ENCODE assay signal across 1 cellular context in genomic region chr1:212284744-212285684, GRCh38.
TF ChIP-seq lines count a peak whose summit lies in the region.

Gene PPP2R5A, plus strand, starts transcription at chr1:212285410. Its CDS starts 701 bp downstream, at chr1:212286111.

TF ChIP-seq in HepG2, 621 proteins besides CTCF, POLR2A, EP300 and RAD21 (continued from another document and continues in another):
- TF ChIP-seq HNF1A (IDR thresholded peaks at IDR 0.05; ENCODE audit: low read depth), result no peak
- no peak; the same call in 1 of the 2 replicates for TF ChIP-seq HNF1A (CRISPR knock-in tag; IDR thresholded peaks at IDR 0.05; ENCODE audit: borderline replicate concordance)
- TF ChIP-seq GMEB2 (CRISPR knock-in tag; IDR thresholded peaks at IDR 0.05; ENCODE audit: low read depth), result no peak
- TF ChIP-seq ZNF567 (CRISPR knock-in tag; IDR thresholded peaks at IDR 0.05; ENCODE audit: borderline replicate concordance), result no peak
- peak; percentile 95 for TF ChIP-seq NFYC (CRISPR knock-in tag; IDR thresholded peaks at IDR 0.05)
- TF ChIP-seq KLF16 (CRISPR knock-in tag; IDR thresholded peaks at IDR 0.05), result peak in 1 of 2 experiments; percentile 40; a peak in 1 of 4 replicates
- TF ChIP-seq TFAP4 (IDR thresholded peaks at IDR 0.05; ENCODE audit: borderline replicate concordance, low read depth), result peak; percentile 82; the same call in 1 of the 2 replicates
- TF ChIP-seq MAF1 (CRISPR knock-in tag; IDR thresholded peaks at IDR 0.05; ENCODE audit: borderline replicate concordance), result peak; percentile 79; the same call in 1 of the 2 replicates
- peak; percentile 50; the same call in 1 of the 2 replicates for TF ChIP-seq ZNF770 (CRISPR knock-in tag; IDR thresholded peaks at IDR 0.05)
- 0 out of 2 replicates have a peak, but pooled peaks have one; percentile 45 for TF ChIP-seq ZNF792 (CRISPR knock-in tag; IDR thresholded peaks at IDR 0.05)
- peak; percentile 41; the same call in 1 of the 2 replicates for TF ChIP-seq KDM3A (CRISPR knock-in tag; IDR thresholded peaks at IDR 0.05; ENCODE audit: low read depth)
- peak in 1 of 2 experiments; percentile 52; a peak in 1 of 4 replicates for TF ChIP-seq REST (IDR thresholded peaks at IDR 0.05; ENCODE audit: borderline replicate concordance in 1 of 2, low read depth in 1 of 2, low read length in 2 of 2)
- no peak for TF ChIP-seq TRIM22 (IDR thresholded peaks at IDR 0.05)
- no peak for TF ChIP-seq RELA (CRISPR knock-in tag; IDR thresholded peaks at IDR 0.05)
- peak; percentile 68 for TF ChIP-seq RXRA (CRISPR knock-in tag; IDR thresholded peaks at IDR 0.05)
- no peak for TF ChIP-seq FOXO1 (CRISPR knock-in tag; IDR thresholded peaks at IDR 0.05)
- TF ChIP-seq BRD4 (CRISPR knock-in tag; IDR thresholded peaks at IDR 0.05), result peak; percentile 80; the same call in 1 of the 2 replicates
- peak; percentile 73; the same call in 1 of the 2 replicates for TF ChIP-seq HIVEP1 (CRISPR knock-in tag; IDR thresholded peaks at IDR 0.05)
- peak; percentile 64 for TF ChIP-seq ZFY (CRISPR knock-in tag; IDR thresholded peaks at IDR 0.05)
- TF ChIP-seq WIZ (CRISPR knock-in tag; IDR thresholded peaks at IDR 0.05), result no peak; the same call in 1 of the 2 replicates
- TF ChIP-seq TARDBP (CRISPR knock-in tag; IDR thresholded peaks at IDR 0.05), result peak; percentile 74
- peak; percentile 20; the same call in 1 of the 2 replicates for TF ChIP-seq NFKB2 (CRISPR knock-in tag; IDR thresholded peaks at IDR 0.05; ENCODE audit: borderline replicate concordance)
- TF ChIP-seq ZMAT3 (CRISPR knock-in tag; conservative IDR thresholded peaks at IDR 0.05), result no peak
- TF ChIP-seq ZBTB44 (CRISPR knock-in tag; IDR thresholded peaks at IDR 0.05), result peak; percentile 64; the same call in 1 of the 2 replicates
- TF ChIP-seq CREM (IDR thresholded peaks at IDR 0.05), result peak; percentile 90
- no peak; the same call in 1 of the 2 replicates for TF ChIP-seq CREM (CRISPR knock-in tag; IDR thresholded peaks at IDR 0.05)
- peak; percentile 43 for TF ChIP-seq ZNF503 (CRISPR knock-in tag; IDR thresholded peaks at IDR 0.05)
- TF ChIP-seq MAZ (IDR thresholded peaks at IDR 0.05; ENCODE audit: borderline replicate concordance, low read depth, low read length), result peak; percentile 84; the same call in 1 of the 2 replicates
- peak; percentile 76 for TF ChIP-seq MAZ (CRISPR knock-in tag; IDR thresholded peaks at IDR 0.05; ENCODE audit: low read depth)
- TF ChIP-seq ATF4 (CRISPR knock-in tag; IDR thresholded peaks at IDR 0.05), result peak in 1 of 2 experiments; percentile 78; a peak in 2 of 4 replicates
- TF ChIP-seq NR2F6 (IDR thresholded peaks at IDR 0.05), result peak; percentile 75
- TF ChIP-seq NR2F6 (CRISPR knock-in tag; IDR thresholded peaks at IDR 0.05), result peak; percentile 79
- peak; percentile 65; the same call in 1 of the 2 replicates for TF ChIP-seq ZBTB7A (CRISPR knock-in tag; IDR thresholded peaks at IDR 0.05)
- peak; percentile 97 for TF ChIP-seq ZBTB14 (CRISPR knock-in tag; IDR thresholded peaks at IDR 0.05)
- no peak for TF ChIP-seq ZNF776 (CRISPR knock-in tag; IDR thresholded peaks at IDR 0.05)
- no peak for TF ChIP-seq ZNF619 (CRISPR knock-in tag; IDR thresholded peaks at IDR 0.05)
